Comparison of ENCODE assay signal across 8 cellular contexts in the genomic region with DNA sequence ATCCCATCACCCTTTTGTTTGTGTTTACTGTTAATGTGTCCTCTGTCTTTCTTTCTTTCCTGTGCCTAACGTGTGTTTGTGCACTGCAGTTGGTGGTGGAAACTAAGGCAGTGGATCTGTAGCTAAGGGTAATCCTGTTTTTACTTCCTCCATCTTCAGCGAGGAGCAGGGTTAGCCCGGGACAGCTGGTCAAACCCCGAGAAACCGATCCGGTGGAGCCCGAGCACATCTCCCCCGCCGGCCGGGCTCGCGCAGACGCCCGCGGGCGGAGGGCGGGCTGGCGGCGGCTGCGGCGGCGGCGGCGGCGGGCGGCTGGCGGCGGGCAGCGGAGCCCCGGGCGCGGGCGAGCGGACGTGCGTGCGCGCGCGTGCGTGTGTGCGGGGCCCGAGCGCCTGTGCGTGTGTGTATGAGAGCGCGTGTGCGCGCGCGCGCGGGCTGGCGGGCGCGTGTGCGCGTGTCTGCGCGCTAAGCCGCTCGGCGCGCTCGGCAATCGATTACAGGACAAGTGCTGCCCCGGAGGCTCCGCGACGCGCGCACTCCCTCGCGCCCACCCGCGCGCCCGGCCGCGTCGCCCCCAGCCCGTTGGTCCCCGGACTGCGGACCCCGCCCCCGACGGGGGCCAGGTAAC. TPM values are rescaled to one million over a fixed set of nuclear protein-coding genes. Genes with fewer than 3 reads are reported as not detected.
DNase-seq lines count a peak whose midpoint lies in the region; ATAC-seq and TF ChIP-seq lines count a peak whose summit lies in the region.

TSS of gene IKZF2 (minus strand) at position 176 of the 628 bp plus-strand sequence. CDS start 2,983 bp downstream, outside the sequence.

- H3K4me1 ChIP-seq in liver (ENCODE audit: control insufficient read depth in 4 of 4, insufficient read depth in 4 of 4, low read length in 3 of 4), result peaks cover 0 to 43% (median 29%) of the 10 kb centered on the region in 4 donors

- DNase-seq in AG10803 (ENCODE audit: low read depth), result peak; percentile 94
- peak; percentile 85 for DNase-seq in NCI-H345 treated with DMSO at 0.1 percent for 48 hours (lab: John Stamatoyannopoulos, UW; ENCODE audit: unreplicated experiment)
- peak; percentile 74 for DNase-seq in activated CD4-positive, alpha-beta T cell treated with anti-CD3 and anti-CD28 coated beads for 48 hours
- DNase-seq in stimulated activated CD4-positive, alpha-beta T cell treated with anti-CD3 and anti-CD28 coated beads, Interleukin-2, amount 100 ng/mL, for 48 hours, result peak; percentile 34 to 54

- no peak for TF ChIP-seq RAD21 in liver (IDR thresholded peaks at IDR 0.05)

- H3K4me3 ChIP-seq in AG10803 (ENCODE audit: low read length) (peak within 1 kb of the TSS; percentile 85), liver (ENCODE audit: low read depth in 1 of 3, low read length in 3 of 3) (peak within 1 kb of the TSS; percentile 78 to 91 (median 84))

- H3K27me3 Mint-ChIP-seq in dendritic cell treated with granulocyte-macrophage colony-stimulating factor and Interleukin-4, amounts not matched to agents 40 ng/mL and 50 ng/mL, for 4 days, result peaks cover 23% of the 10 kb centered on the region

- H3K27ac Mint-ChIP-seq in dendritic cell treated with granulocyte-macrophage colony-stimulating factor and Interleukin-4, amounts not matched to agents 40 ng/mL and 50 ng/mL, for 4 days, result peak within 1 kb of the TSS; percentile 75

- H3K9ac ChIP-seq in liver (ENCODE audit: low read depth in 1 of 2, low read length in 2 of 2), result peak within 1 kb of the TSS; percentile 77 to 95

- H3K4me1 Mint-ChIP-seq in dendritic cell treated with granulocyte-macrophage colony-stimulating factor and Interleukin-4, amounts not matched to agents 40 ng/mL and 50 ng/mL, for 4 days (ENCODE audit: low read depth), result peaks cover 37% of the 10 kb centered on the region

- ATAC-seq in GM19025 (IDR thresholded peaks at IDR 0.05; ENCODE audit: low read depth, unreplicated experiment) (peak; percentile 66), HG03196 (IDR thresholded peaks at IDR 0.05; ENCODE audit: unreplicated experiment) (peak; percentile 64)

- H3K27ac ChIP-seq in liver (ENCODE audit: low read depth in 1 of 2, low read length in 2 of 2), result peak within 1 kb of the TSS; percentile 96

- TF ChIP-seq CTCF in AG10803 (conservative IDR thresholded peaks at IDR 0.05; ENCODE audit: low read length), result no peak
- no peak for TF ChIP-seq CTCF in liver (IDR thresholded peaks at IDR 0.05; ENCODE audit: low read depth, low read length, missing input control)

- no peaks in the 10 kb centered on the region for H3K27me3 ChIP-seq in liver (ENCODE audit: control insufficient read depth in 4 of 4, insufficient read depth in 4 of 4, low read length in 3 of 4)

- H3K36me3 Mint-ChIP-seq in dendritic cell treated with granulocyte-macrophage colony-stimulating factor and Interleukin-4, amounts not matched to agents 40 ng/mL and 50 ng/mL, for 4 days (ENCODE audit: low read depth), result peaks cover 12% of the 10 kb centered on the region

- H3K9me3 ChIP-seq in liver (ENCODE audit: control insufficient read depth in 4 of 4, low read length in 3 of 4), result no peaks in the 10 kb centered on the region

- peak within 1 kb of the TSS; percentile 86 for H3K4me3 Mint-ChIP-seq in dendritic cell treated with granulocyte-macrophage colony-stimulating factor and Interleukin-4, amounts not matched to agents 40 ng/mL and 50 ng/mL, for 4 days

- WGBS in liver, result under 1% methylated on average over 87 of the region's 87 CpGs

- no peaks in the 10 kb centered on the region for H3K9me3 Mint-ChIP-seq in dendritic cell treated with granulocyte-macrophage colony-stimulating factor and Interleukin-4, amounts not matched to agents 40 ng/mL and 50 ng/mL, for 4 days

- intact Hi-C loops in dendritic cell treated with granulocyte-macrophage colony-stimulating factor and Interleukin-4, amounts not matched to agents 40 ng/mL and 50 ng/mL, for 4 days (cut with micrococcal nuclease), result loop anchor here (2.0 to 5.0 kb wide), 2 partner anchors 289 to 465 kb away; no protein-coding TSS in a partner anchor

- H3K36me3 ChIP-seq in liver (ENCODE audit: control insufficient read depth in 4 of 4, insufficient read depth in 3 of 4, low read depth in 1 of 4, low read length in 3 of 4), result no peaks in the 10 kb centered on the region

TF ChIP-seq in liver, 16 proteins besides CTCF, POLR2A, EP300 and RAD21:
- TF ChIP-seq NR2F2 (IDR thresholded peaks at IDR 0.05), result no peak
- no peak for TF ChIP-seq JUND (IDR thresholded peaks at IDR 0.05)
- TF ChIP-seq YY1 (IDR thresholded peaks at IDR 0.05), result peak; percentile 59
- TF ChIP-seq, protein P1, sequence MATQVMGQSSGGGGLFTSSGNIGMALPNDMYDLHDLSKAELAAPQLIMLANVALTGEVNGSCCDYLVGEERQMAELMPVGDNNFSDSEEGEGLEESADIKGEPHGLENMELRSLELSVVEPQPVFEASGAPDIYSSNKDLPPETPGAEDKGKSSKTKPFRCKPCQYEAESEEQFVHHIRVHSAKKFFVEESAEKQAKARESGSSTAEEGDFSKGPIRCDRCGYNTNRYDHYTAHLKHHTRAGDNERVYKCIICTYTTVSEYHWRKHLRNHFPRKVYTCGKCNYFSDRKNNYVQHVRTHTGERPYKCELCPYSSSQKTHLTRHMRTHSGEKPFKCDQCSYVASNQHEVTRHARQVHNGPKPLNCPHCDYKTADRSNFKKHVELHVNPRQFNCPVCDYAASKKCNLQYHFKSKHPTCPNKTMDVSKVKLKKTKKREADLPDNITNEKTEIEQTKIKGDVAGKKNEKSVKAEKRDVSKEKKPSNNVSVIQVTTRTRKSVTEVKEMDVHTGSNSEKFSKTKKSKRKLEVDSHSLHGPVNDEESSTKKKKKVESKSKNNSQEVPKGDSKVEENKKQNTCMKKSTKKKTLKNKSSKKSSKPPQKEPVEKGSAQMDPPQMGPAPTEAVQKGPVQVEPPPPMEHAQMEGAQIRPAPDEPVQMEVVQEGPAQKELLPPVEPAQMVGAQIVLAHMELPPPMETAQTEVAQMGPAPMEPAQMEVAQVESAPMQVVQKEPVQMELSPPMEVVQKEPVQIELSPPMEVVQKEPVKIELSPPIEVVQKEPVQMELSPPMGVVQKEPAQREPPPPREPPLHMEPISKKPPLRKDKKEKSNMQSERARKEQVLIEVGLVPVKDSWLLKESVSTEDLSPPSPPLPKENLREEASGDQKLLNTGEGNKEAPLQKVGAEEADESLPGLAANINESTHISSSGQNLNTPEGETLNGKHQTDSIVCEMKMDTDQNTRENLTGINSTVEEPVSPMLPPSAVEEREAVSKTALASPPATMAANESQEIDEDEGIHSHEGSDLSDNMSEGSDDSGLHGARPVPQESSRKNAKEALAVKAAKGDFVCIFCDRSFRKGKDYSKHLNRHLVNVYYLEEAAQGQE (IDR thresholded peaks at IDR 0.05), result no peak
- no peak for TF ChIP-seq HNF4A (conservative IDR thresholded peaks at IDR 0.05)
- TF ChIP-seq, protein P2, sequence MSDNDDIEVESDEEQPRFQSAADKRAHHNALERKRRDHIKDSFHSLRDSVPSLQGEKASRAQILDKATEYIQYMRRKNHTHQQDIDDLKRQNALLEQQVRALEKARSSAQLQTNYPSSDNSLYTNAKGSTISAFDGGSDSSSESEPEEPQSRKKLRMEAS (IDR thresholded peaks at IDR 0.05), result no peak
- TF ChIP-seq FOXA2 (IDR thresholded peaks at IDR 0.05), result no peak
- TF ChIP-seq GABPA (IDR thresholded peaks at IDR 0.05 in 1 of 2, conservative IDR thresholded peaks at IDR 0.05 in 1 of 2), result no peak
- TF ChIP-seq RXRA (IDR thresholded peaks at IDR 0.05), result peak; percentile 26 to 45
- no peak for TF ChIP-seq HNF4G (IDR thresholded peaks at IDR 0.05)
- TF ChIP-seq, protein P3, sequence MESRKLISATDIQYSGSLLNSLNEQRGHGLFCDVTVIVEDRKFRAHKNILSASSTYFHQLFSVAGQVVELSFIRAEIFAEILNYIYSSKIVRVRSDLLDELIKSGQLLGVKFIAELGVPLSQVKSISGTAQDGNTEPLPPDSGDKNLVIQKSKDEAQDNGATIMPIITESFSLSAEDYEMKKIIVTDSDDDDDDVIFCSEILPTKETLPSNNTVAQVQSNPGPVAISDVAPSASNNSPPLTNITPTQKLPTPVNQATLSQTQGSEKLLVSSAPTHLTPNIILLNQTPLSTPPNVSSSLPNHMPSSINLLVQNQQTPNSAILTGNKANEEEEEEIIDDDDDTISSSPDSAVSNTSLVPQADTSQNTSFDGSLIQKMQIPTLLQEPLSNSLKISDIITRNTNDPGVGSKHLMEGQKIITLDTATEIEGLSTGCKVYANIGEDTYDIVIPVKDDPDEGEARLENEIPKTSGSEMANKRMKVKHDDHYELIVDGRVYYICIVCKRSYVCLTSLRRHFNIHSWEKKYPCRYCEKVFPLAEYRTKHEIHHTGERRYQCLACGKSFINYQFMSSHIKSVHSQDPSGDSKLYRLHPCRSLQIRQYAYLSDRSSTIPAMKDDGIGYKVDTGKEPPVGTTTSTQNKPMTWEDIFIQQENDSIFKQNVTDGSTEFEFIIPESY (IDR thresholded peaks at IDR 0.05), result no peak
- TF ChIP-seq, protein P4, sequence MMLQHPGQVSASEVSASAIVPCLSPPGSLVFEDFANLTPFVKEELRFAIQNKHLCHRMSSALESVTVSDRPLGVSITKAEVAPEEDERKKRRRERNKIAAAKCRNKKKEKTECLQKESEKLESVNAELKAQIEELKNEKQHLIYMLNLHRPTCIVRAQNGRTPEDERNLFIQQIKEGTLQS (IDR thresholded peaks at IDR 0.05), result no peak
TF ChIP-seq in liver: peak in this region for 2.

RNA-seq across cellular contexts. Expression of gene IKZF2, which starts in this region (rescaled TPM):
- total RNA-seq in liver, result 1 to 10 TPM; 3.9 to 4.7 TPM
- polyA plus RNA-seq in liver, result 1 to 10 TPM in 1 of 2 donors, under 1 TPM in 1; 0.35 to 1.1 TPM

Comparison
In these comparisons a context has a peak if more than half of its experiments do, and no peak if none do; other contexts are left out.
1. Peak in every context shown above with its lines: DNase-seq, ATAC-seq, H3K4me3 ChIP-seq and H3K27ac ChIP-seq.
2. DNase-seq: peak in every context shown above with its lines; median percentile 94 in AG10803; 85 in NCI-H345 treated with DMSO at 0.1 percent for 48 hours; 74 in activated CD4-positive, alpha-beta T cell treated with anti-CD3 and anti-CD28 coated beads for 48 hours; 44 in stimulated activated CD4-positive, alpha-beta T cell treated with anti-CD3 and anti-CD28 coated beads, Interleukin-2, amount 100 ng/mL, for 48 hours.